Comparison of ENCODE assay signal across 25 cellular contexts in the genomic region with DNA sequence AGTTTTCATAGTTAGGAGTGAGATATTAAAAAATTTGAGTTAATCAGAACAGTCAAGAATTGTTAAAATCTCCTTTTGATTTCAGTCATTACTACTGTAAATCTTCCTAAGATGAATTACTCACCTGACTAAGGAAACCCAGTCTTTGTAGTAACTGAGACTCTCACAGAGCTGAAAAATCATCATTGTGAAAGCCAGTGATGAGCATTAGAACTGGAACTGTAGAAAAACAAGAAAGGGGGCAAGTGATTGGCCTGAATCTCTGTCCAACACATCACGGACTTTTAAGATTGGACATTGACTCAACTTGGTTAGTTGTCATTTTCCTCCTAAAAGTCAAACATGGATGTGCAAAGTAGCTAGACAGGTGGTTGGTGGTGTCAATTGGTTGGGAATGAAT. TPM values are rescaled to one million over a fixed set of nuclear protein-coding genes. Genes with fewer than 3 reads are reported as not detected.
DNase-seq lines count a peak whose midpoint lies in the region; ATAC-seq lines count a peak whose summit lies in the region.
"Had no signal": no experiment of that assay in that cellular context is flagged by ENCODE, and none has a peak within 500 bp of the region (broad histone marks: within the 10 kb centered on the region; RNA-seq: fewer than 3 reads in every experiment).

No MANE protein-coding gene starts in this region.

- no peak overlapping the region for H4K8ac ChIP-seq in mesendoderm (ENCODE audit: low read depth, low read length)

- no peak overlapping the region for H2AK5ac ChIP-seq in mesendoderm (ENCODE audit: low read length)

- WGBS in mesendoderm (ENCODE audit: extremely low coverage, insufficient coverage, low lambda C conversion rate): no CpG with 5 or more reads among the region's 1 CpG

- H3K36me3 Mint-ChIP-seq in activated naive CD4-positive, alpha-beta T cell treated with anti-CD3 and anti-CD28 coated beads, Interleukin-2, amount 50 U/mL, for 72 hours: no peaks in the 10 kb centered on the region
- H3K36me3 Mint-ChIP-seq in activated naive CD4-positive, alpha-beta T cell treated with anti-CD3 and anti-CD28 coated beads for 36 hours (ENCODE audit: low read depth): no peaks in the 10 kb centered on the region
- H3K36me3 Mint-ChIP-seq in activated T-helper 17 cell treated with anti-CD3 and anti-CD28 coated beads, Interleukin-2, amount 50 U/mL, for 72 hours (ENCODE audit: low read depth): no peaks in the 10 kb centered on the region
- H3K36me3 Mint-ChIP-seq: CD4-positive, alpha-beta memory T cell had no signal

- intact Hi-C loops in activated naive CD4-positive, alpha-beta T cell treated with anti-CD3 and anti-CD28 coated beads for 36 hours (cut with micrococcal nuclease): loop anchor here (2.0 kb wide), 1 partner anchor 22 kb away; no protein-coding TSS in a partner anchor

- no peak overlapping the region for H3K4ac ChIP-seq in mesendoderm (ENCODE audit: low read depth, low read length)

- no peaks in the 10 kb centered on the region for H3K27me3 ChIP-seq in mesendoderm (ENCODE audit: insufficient read depth, low read length, poor library complexity)
- H3K27me3 ChIP-seq: SJCRH30 had no signal

- peak overlapping the region; percentile 59 for H2BK15ac ChIP-seq in mesendoderm (replicated peaks; ENCODE audit: low read depth)

- no peak overlapping the region for H3K27ac Mint-ChIP-seq in activated naive CD4-positive, alpha-beta T cell treated with anti-CD3 and anti-CD28 coated beads, Interleukin-2, amount 50 U/mL, for 72 hours
- H3K27ac Mint-ChIP-seq in activated naive CD4-positive, alpha-beta T cell treated with anti-CD3 and anti-CD28 coated beads for 36 hours: no peak overlapping the region
- H3K27ac Mint-ChIP-seq in activated T-helper 17 cell treated with anti-CD3 and anti-CD28 coated beads, Interleukin-2, amount 50 U/mL, for 72 hours: peak overlapping the region; percentile 27
- H3K27ac Mint-ChIP-seq: CD4-positive, alpha-beta memory T cell had no signal

- H3K4me1 Mint-ChIP-seq in activated naive CD4-positive, alpha-beta T cell treated with anti-CD3 and anti-CD28 coated beads for 36 hours (ENCODE audit: low read depth): peaks cover 16% of the 10 kb centered on the region
- peaks cover 5% of the 10 kb centered on the region for H3K4me1 Mint-ChIP-seq in activated T-helper 17 cell treated with anti-CD3 and anti-CD28 coated beads, Interleukin-2, amount 50 U/mL, for 72 hours

- H3K36me3 ChIP-seq in mesendoderm (ENCODE audit: control insufficient read depth, insufficient read depth, low read length): no peaks in the 10 kb centered on the region

- H3K79me2 ChIP-seq in mesendoderm (ENCODE audit: control insufficient read depth, insufficient read depth, low read length): no peaks in the 10 kb centered on the region

- no peaks in the 10 kb centered on the region for H3K9me3 Mint-ChIP-seq in activated naive CD4-positive, alpha-beta T cell treated with anti-CD3 and anti-CD28 coated beads, Interleukin-2, amount 50 U/mL, for 72 hours
- no peaks in the 10 kb centered on the region for H3K9me3 Mint-ChIP-seq in activated naive CD4-positive, alpha-beta T cell treated with anti-CD3 and anti-CD28 coated beads for 36 hours
- no peaks in the 10 kb centered on the region for H3K9me3 Mint-ChIP-seq in activated T-helper 17 cell treated with anti-CD3 and anti-CD28 coated beads, Interleukin-2, amount 50 U/mL, for 72 hours
- H3K9me3 Mint-ChIP-seq: CD4-positive, alpha-beta memory T cell had no signal

- no peak overlapping the region for H3K27ac ChIP-seq in mesendoderm (ENCODE audit: low read depth, low read length)
- H3K27ac ChIP-seq: HL-60, PC-9, SJCRH30 had no signal

- no peak overlapping the region for H3K18ac ChIP-seq in mesendoderm (ENCODE audit: low read length)

- H3K23ac ChIP-seq in mesendoderm (ENCODE audit: low read length): no peak overlapping the region

- no peak overlapping the region for H2BK120ac ChIP-seq in mesendoderm (ENCODE audit: low read depth, low read length)

- no peak overlapping the region for H3K4me2 ChIP-seq in mesendoderm (ENCODE audit: low read length)
- H3K4me2 ChIP-seq: PC-9 had no signal

- no peak for DNase-seq in activated naive CD4-positive, alpha-beta T cell treated with anti-CD3 and anti-CD28 coated beads, Interleukin-2, amount 50 U/mL, for 72 hours (ENCODE audit: low spot score in 2 of 2)
- no peak for DNase-seq in activated naive CD4-positive, alpha-beta T cell treated with anti-CD3 and anti-CD28 coated beads for 36 hours
- DNase-seq in mesendoderm: no peak
- no peak for DNase-seq in foreskin melanocyte
- no peak for DNase-seq in NCI-H1105 treated with DMSO at 0.1 percent for 48 hours (lab: John Stamatoyannopoulos, UW)
- DNase-seq: C1 segment of cervical spinal cord; CD4-positive, alpha-beta memory T cell; COR-L47; DMS53; GOT3; Karpas-422; NCI-H1092 treated with DMSO at 0.1 percent for 48 hours; NCI-H1436 treated with DMSO at 0.1 percent for 48 hours; NCI-H187 treated with DMSO at 0.1 percent for 48 hours; NCI-H524; NCI-H748 treated with DMSO at 0.1 percent for 48 hours; PC-9; SJCRH30 had no signal

- H3K4me3 ChIP-seq in mesendoderm (ENCODE audit: low read length): no peak overlapping the region
- H3K4me3 ChIP-seq: PC-9, SJCRH30 had no signal

- H4K5ac ChIP-seq in mesendoderm (ENCODE audit: low read length): no peak overlapping the region

- H2BK5ac ChIP-seq in mesendoderm (ENCODE audit: low read length): no peak overlapping the region

- CTCF ChIA-PET in activated naive CD4-positive, alpha-beta T cell treated with anti-CD3 and anti-CD28 coated beads for 36 hours (lab: Charles Lee): no interaction called here

- peaks cover 8% of the 10 kb centered on the region for H3K4me1 ChIP-seq in mesendoderm (ENCODE audit: control insufficient read depth, low read depth, low read length)
- H3K4me1 ChIP-seq: SJCRH30 had no signal

- peak; percentile 20 to 67 for ATAC-seq in activated naive CD4-positive, alpha-beta T cell treated with anti-CD3 and anti-CD28 coated beads, Interleukin-2, amount 50 U/mL, for 72 hours
- peak; percentile 75 for ATAC-seq in activated T-helper 17 cell treated with anti-CD3 and anti-CD28 coated beads, Interleukin-2, amount 50 U/mL, for 72 hours (replicated peaks)
- ATAC-seq in HG02678 (IDR thresholded peaks at IDR 0.05; ENCODE audit: unreplicated experiment): no peak
- ATAC-seq: HCT116, Right ventricle myocardium inferior, SK-N-SH treated with all-trans-retinoic acid at 6 μM for 48 hours had no signal

- no peak overlapping the region for H3K56ac ChIP-seq in mesendoderm (ENCODE audit: low read length)

- H3K9ac ChIP-seq in mesendoderm (ENCODE audit: low read length): no peak overlapping the region

- H3K4me3 Mint-ChIP-seq in activated naive CD4-positive, alpha-beta T cell treated with anti-CD3 and anti-CD28 coated beads for 36 hours: no peak overlapping the region
- no peak overlapping the region for H3K4me3 Mint-ChIP-seq in activated T-helper 17 cell treated with anti-CD3 and anti-CD28 coated beads, Interleukin-2, amount 50 U/mL, for 72 hours
- H3K4me3 Mint-ChIP-seq: CD4-positive, alpha-beta memory T cell had no signal

- H3K27me3 Mint-ChIP-seq in activated naive CD4-positive, alpha-beta T cell treated with anti-CD3 and anti-CD28 coated beads for 36 hours (ENCODE audit: low read depth): peaks cover 27% of the 10 kb centered on the region
- H3K27me3 Mint-ChIP-seq in activated T-helper 17 cell treated with anti-CD3 and anti-CD28 coated beads, Interleukin-2, amount 50 U/mL, for 72 hours: peaks cover 12% of the 10 kb centered on the region

- peaks cover 2% of the 10 kb centered on the region for H3K79me1 ChIP-seq in mesendoderm (ENCODE audit: low read length)

RNA-seq across cellular contexts. Expression of a gene that starts 21.9 kb away (rescaled TPM):
- 1 to 10 TPM; 1.2 to 2.7 TPM for total RNA-seq in activated naive CD4-positive, alpha-beta T cell treated with anti-CD3 and anti-CD28 coated beads, Interleukin-2, amount 50 U/mL, for 72 hours
- total RNA-seq in activated naive CD4-positive, alpha-beta T cell treated with anti-CD3 and anti-CD28 coated beads for 36 hours: 1 to 10 TPM in 1 of 2 experiments, under 1 TPM in 1; 0.74 to 1.4 TPM
- 1 to 10 TPM; 2.2 to 7.6 TPM for total RNA-seq in activated T-helper 17 cell treated with anti-CD3 and anti-CD28 coated beads, Interleukin-2, amount 50 U/mL, for 72 hours
- polyA plus RNA-seq in mesendoderm (2013, experiment 1 of 2): 1.9 TPM
- 1.9 TPM for polyA plus RNA-seq in mesendoderm (2013, experiment 2 of 2)
- total RNA-seq: G401 had no signal
